8 cellular contexts compared by ENCODE assay signal in genomic region chr7:101321491-101322401, GRCh38. TPM values are rescaled to one million over a fixed set of nuclear protein-coding genes. Genes with fewer than 3 reads are reported as not detected.
DNase-seq lines count a peak whose midpoint lies in the region; FAIRE-seq and TF ChIP-seq lines count a peak whose summit lies in the region.

Gene IFT22, minus strand, starts transcription at chr7:101321812. Its CDS starts 103 bp downstream, at chr7:101321709.

- H3K27ac ChIP-seq in endodermal cell (ENCODE audit: low read depth, low read length) = peak within 1 kb of the TSS; percentile 72
- peak within 1 kb of the TSS; percentile 88 for H3K27ac ChIP-seq in mesodermal cell (ENCODE audit: low read depth, low read length, severe bottlenecking)

- H3K4me1 ChIP-seq in endodermal cell (ENCODE audit: control insufficient read depth, insufficient read depth, low read length) (no peaks in the 10 kb centered on the region), mesodermal cell (ENCODE audit: control insufficient read depth, insufficient read depth, low read length, poor library complexity, severe bottlenecking) (no peaks in the 10 kb centered on the region)

- H3K9me3 Mint-ChIP-seq in endodermal cell = no peaks in the 10 kb centered on the region

- TF ChIP-seq CTCF in GM20000 (IDR thresholded peaks at IDR 0.05; ENCODE audit: extremely low read depth, missing control alignments) = no peak
- TF ChIP-seq CTCF in endodermal cell (conservative IDR thresholded peaks at IDR 0.05) = peak; percentile 71

- H3K9me3 ChIP-seq in endodermal cell (ENCODE audit: control insufficient read depth, low read length) (no peaks in the 10 kb centered on the region), mesodermal cell (ENCODE audit: control insufficient read depth, low read length) (no peaks in the 10 kb centered on the region)

- no peaks in the 10 kb centered on the region for H3K27me3 Mint-ChIP-seq in endodermal cell (ENCODE audit: insufficient read depth)

- no peak for FAIRE-seq in HTR-8/SVneo (lab: Jason Lieb, UNC)

- H3K27ac Mint-ChIP-seq in endodermal cell = peak within 1 kb of the TSS; percentile 97

- 2 to 3% methylated on average over 42 to 69 of the region's 69 CpGs for WGBS in endodermal cell (ENCODE audit: insufficient coverage in 1 of 2, insufficient read length in 1 of 2), 2 experiments
- 2% methylated on average over 52 to 64 of the region's 69 CpGs for whole genome bisulfite sequencing in mesodermal cell (ENCODE audit: insufficient coverage in 2 of 2), 2 experiments

- peaks cover 4% of the 10 kb centered on the region for H3K27me3 ChIP-seq in endodermal cell (ENCODE audit: control insufficient read depth, insufficient read depth, low read length, poor library complexity, severe bottlenecking)

- DNase-seq in COLO829 (ENCODE audit: low spot score) (peak; percentile 90), GM20000 (ENCODE audit: low spot score) (peak; percentile 97), HTR-8/SVneo (ENCODE audit: insufficient read length, low spot score) (peak; percentile 69), NOMO-1 (lab: John Stamatoyannopoulos, UW; ENCODE audit: unreplicated experiment in 2 of 2) (peak; percentile 97), endodermal cell (peak; percentile 97)
- peak; percentile 58 for DNase-seq in activated CD8-positive, alpha-beta memory T cell treated with anti-CD3 and anti-CD28 coated beads, Interleukin-2, amount 50 U/mL, for 1 hour (ENCODE audit: extremely low read depth)
- DNase-seq in stimulated activated CD8-positive, alpha-beta memory T cell treated with anti-CD3 and anti-CD28 coated beads, Interleukin-15, amount 100 ng/mL, for 24 hours (ENCODE audit: low read depth) = peak; percentile 63

- peaks cover 18% of the 10 kb centered on the region for H3K36me3 Mint-ChIP-seq in endodermal cell (ENCODE audit: low read depth)

- peaks cover 4% of the 10 kb centered on the region for H3K4me1 Mint-ChIP-seq in endodermal cell

- H3K4me3 ChIP-seq in endodermal cell (ENCODE audit: low read length) (peak within 1 kb of the TSS; percentile 96), mesodermal cell (ENCODE audit: extremely low read depth, insufficient read depth, low read length, poor library complexity, severe bottlenecking) (peak within 1 kb of the TSS; percentile 76)

- peaks cover 20% of the 10 kb centered on the region for H3K36me3 ChIP-seq in endodermal cell (ENCODE audit: control insufficient read depth, insufficient read depth, low read length)
- H3K36me3 ChIP-seq in mesodermal cell (ENCODE audit: control insufficient read depth, insufficient read depth, low read length) = peaks cover 21% of the 10 kb centered on the region

- peak within 1 kb of the TSS; percentile 86 for H3K4me3 Mint-ChIP-seq in endodermal cell

- peak within 1 kb of the TSS; percentile 80 for H3K9ac ChIP-seq in endodermal cell (ENCODE audit: extremely low read depth, low read length, poor library complexity, severe bottlenecking)

RNA-seq across cellular contexts. Expression of gene IFT22, which starts in this region (rescaled TPM):
- 10 to 100 TPM; 39.0 to 44.0 TPM for total RNA-seq in endodermal cell
- 42.6 TPM for polyA plus RNA-seq in endodermal cell (2013, experiment 1 of 2)
- polyA plus RNA-seq in endodermal cell (2013, experiment 2 of 2) = 41.6 TPM
- 37.1 TPM for polyA plus RNA-seq in mesodermal cell (2013, experiment 1 of 2)
- 33.5 TPM for polyA plus RNA-seq in mesodermal cell (2013, experiment 2 of 2)

Comparison
In these comparisons a context has a peak if more than half of its experiments do, and no peak if none do; other contexts are left out.
1. Peak in every context shown above with its lines: DNase-seq, H3K4me3 ChIP-seq and H3K27ac ChIP-seq.